ENCODE assay signal across 26 cellular contexts in genomic region chr16:76464973-76465620, GRCh38.
DNase-seq lines count a peak whose midpoint lies in the region; ATAC-seq, FAIRE-seq and TF ChIP-seq lines count a peak whose summit lies in the region.
"Had no signal": no experiment of that assay in that cellular context is flagged by ENCODE, and none has a peak within 500 bp of the region (broad histone marks: within the 10 kb centered on the region; RNA-seq: fewer than 3 reads in every experiment).

No MANE protein-coding gene starts in this region.

- H3K27me3 Mint-ChIP-seq in MCF 10A (ENCODE audit: insufficient read depth, unreplicated experiment) = no peaks in the 10 kb centered on the region
- H3K27me3 Mint-ChIP-seq: CD4-positive, alpha-beta T cell; CD8-positive, alpha-beta memory T cell had no signal

- H3K27ac ChIP-seq in breast epithelium (no peak overlapping the region), foreskin keratinocyte (no peak overlapping the region)
- H3K27ac ChIP-seq: 22Rv1; A549; BLaER1 treated with 17β-estradiol and CSF1 and Interleukin-3, amounts not matched to agents 10 nM and 100 nM had no signal

- no peak overlapping the region for H3K27ac Mint-ChIP-seq in MCF 10A (ENCODE audit: low read depth, unreplicated experiment)
- H3K27ac Mint-ChIP-seq: CD14-positive monocyte; CD4-positive, alpha-beta T cell; CD8-positive, alpha-beta memory T cell; GM23338; H9 had no signal

- H3K4me1 Mint-ChIP-seq in MCF 10A (ENCODE audit: insufficient read depth, unreplicated experiment) = peaks cover 6% of the 10 kb centered on the region
- H3K4me1 Mint-ChIP-seq: CD14-positive monocyte; CD8-positive, alpha-beta memory T cell; GM23338; H9 had no signal

- ATAC-seq in foreskin keratinocyte = no peak
- ATAC-seq in HG03457 (IDR thresholded peaks at IDR 0.05; ENCODE audit: unreplicated experiment) = no peak
- ATAC-seq in HG03439 (IDR thresholded peaks at IDR 0.05; ENCODE audit: unreplicated experiment) = no peak
- ATAC-seq: A549, GM23338, HCT116 had no signal

- H3K36me3 ChIP-seq in breast epithelium = no peaks in the 10 kb centered on the region
- H3K36me3 ChIP-seq in bronchial epithelial cell (ENCODE audit: control insufficient read depth, insufficient read depth, low read length) = no peaks in the 10 kb centered on the region
- H3K36me3 ChIP-seq: BE2C; BLaER1 treated with 17β-estradiol and CSF1 and Interleukin-3, amounts not matched to agents 10 nM and 100 nM had no signal

- DNase-seq in MCF 10A (ENCODE audit: unreplicated experiment) = peak; percentile 49
- no peak for DNase-seq in breast epithelium (ENCODE audit: low spot score in 2 of 2)
- peak; percentile 5 for DNase-seq in bronchial epithelial cell (ENCODE audit: low read depth)
- DNase-seq in foreskin keratinocyte = peak; percentile 0 to 32
- DNase-seq in germinal center (ENCODE audit: low spot score) = no peak
- DNase-seq: ACHN; AML-193; BE2C; Calu3; CD4-positive, alpha-beta T cell; CD8-positive, alpha-beta memory T cell; COR-L47; DMS53; DMS79 treated with DMSO at 0.1 percent for 48 hours; GF-D8; H9 had no signal

- no peak for TF ChIP-seq POLR2A in breast epithelium (IDR thresholded peaks at IDR 0.05)

- H3K36me3 Mint-ChIP-seq in MCF 10A (ENCODE audit: insufficient read depth, unreplicated experiment) = no peaks in the 10 kb centered on the region
- H3K36me3 Mint-ChIP-seq: CD14-positive monocyte; CD8-positive, alpha-beta memory T cell had no signal

- no peaks in the 10 kb centered on the region for H3K27me3 ChIP-seq in breast epithelium
- no peaks in the 10 kb centered on the region for H3K27me3 ChIP-seq in bronchial epithelial cell (ENCODE audit: control insufficient read depth, insufficient read depth, low read length)
- H3K27me3 ChIP-seq in foreskin keratinocyte = no peaks in the 10 kb centered on the region
- H3K27me3 ChIP-seq: BE2C; BLaER1 treated with 17β-estradiol and CSF1 and Interleukin-3, amounts not matched to agents 10 nM and 100 nM had no signal

- no TSS peak for BruUV-seq in MCF 10A (replicated peaks; lab: Mats Ljungman, UMichigan)

- H3K4me1 ChIP-seq in breast epithelium (no peaks in the 10 kb centered on the region), foreskin keratinocyte (no peaks in the 10 kb centered on the region)
- H3K4me1 ChIP-seq: A549; BLaER1 treated with 17β-estradiol and CSF1 and Interleukin-3, amounts not matched to agents 10 nM and 100 nM had no signal

- H3K4me3 Mint-ChIP-seq in MCF 10A (ENCODE audit: unreplicated experiment) = no peak overlapping the region
- H3K4me3 Mint-ChIP-seq: CD14-positive monocyte; CD4-positive, alpha-beta T cell; CD8-positive, alpha-beta memory T cell; GM23338; H9 had no signal

- POLR2A ChIA-PET in MCF 10A (lab: Yijun Ruan, JAX) = interaction anchor here (0.6 to 1.1 kb wide), 2 partner anchors 16 to 162 kb away, joined by 3 to 4 read pairs; no protein-coding TSS in a partner anchor

- H3K4me3 ChIP-seq in breast epithelium (no peak overlapping the region), bronchial epithelial cell (ENCODE audit: low read depth, low read length) (no peak overlapping the region)
- H3K4me3 ChIP-seq: A549; BLaER1 treated with 17β-estradiol and CSF1 and Interleukin-3, amounts not matched to agents 10 nM and 100 nM; GM23338 had no signal

- intact Hi-C loops in MCF 10A (cut with micrococcal nuclease) (no loop called here), breast epithelium (cut with DNase I; ENCODE audit: low total_unique reads) (no loop called here)

- no peak for FAIRE-seq in bronchial epithelial cell (lab: Jason Lieb, UNC)
- FAIRE-seq: A549, GM12891, GM18507 had no signal

- no peak for TF ChIP-seq CTCF in MCF 10A (IDR thresholded peaks at IDR 0.05; ENCODE audit: unreplicated experiment)
- TF ChIP-seq CTCF in breast epithelium (IDR thresholded peaks at IDR 0.05) = no peak
- no peak for TF ChIP-seq CTCF in bronchial epithelial cell (IDR thresholded peaks at IDR 0.05; ENCODE audit: insufficient read depth, low read length, severe bottlenecking)
- TF ChIP-seq CTCF in foreskin keratinocyte (conservative IDR thresholded peaks at IDR 0.05) = no peak

- CTCF ChIA-PET in MCF 10A (lab: Yijun Ruan, JAX) = interaction anchor here (0.7 to 0.9 kb wide), 3 partner anchors 14 to 138 kb away, joined by 3 read pairs; no protein-coding TSS in a partner anchor

- no peaks in the 10 kb centered on the region for H3K9me3 Mint-ChIP-seq in MCF 10A (ENCODE audit: unreplicated experiment)
- H3K9me3 Mint-ChIP-seq: CD14-positive monocyte; CD4-positive, alpha-beta T cell; H9 had no signal

- H3K9me3 ChIP-seq in breast epithelium = no peaks in the 10 kb centered on the region
- H3K9me3 ChIP-seq: A549; BE2C; BLaER1 treated with 17β-estradiol and CSF1 and Interleukin-3, amounts not matched to agents 10 nM and 100 nM had no signal

Comparison
In these comparisons a context has a peak if more than half of its experiments do, and no peak if none do; other contexts are left out.
1. DNase-seq: peak in MCF 10A (single experiment), bronchial epithelial cell (single experiment) and foreskin keratinocyte (2 of 2); none in breast epithelium (0 of 2) and germinal center (single experiment).